Comparison of ENCODE assay signal across 1 cellular context in the genomic region with DNA sequence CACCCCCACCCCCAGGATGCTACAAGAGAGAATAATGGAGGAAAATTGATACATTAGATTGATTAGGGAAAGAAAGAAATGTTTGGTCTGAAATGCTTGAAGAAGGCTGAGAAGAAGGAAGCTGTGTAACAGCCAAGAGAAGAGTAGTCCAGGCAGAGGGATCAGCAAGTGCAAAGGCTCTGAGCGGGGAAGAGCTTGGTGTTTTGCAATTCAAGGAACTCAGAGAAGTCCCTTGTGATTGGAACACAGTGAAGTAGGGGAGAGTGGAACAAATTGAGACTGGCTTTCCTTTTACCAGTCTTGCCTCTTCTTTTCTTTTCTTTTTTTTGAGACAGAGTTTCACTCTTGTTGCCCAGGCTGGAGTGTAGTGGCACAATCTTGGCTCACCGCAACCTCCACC.
TF ChIP-seq lines count a peak whose summit lies in the region.

No MANE protein-coding gene starts in this region.

TF ChIP-seq in GM12878, 131 proteins besides CTCF, POLR2A, EP300 and RAD21 (continued from another document):
- TF ChIP-seq RCOR1 (conservative IDR thresholded peaks at IDR 0.05; ENCODE audit: low read depth, low read length), result no peak
- TF ChIP-seq JUND (IDR thresholded peaks at IDR 0.05; ENCODE audit: low read depth, low read length), result no peak
- TF ChIP-seq ZBED1 (IDR thresholded peaks at IDR 0.05; ENCODE audit: borderline replicate concordance), result no peak
- no peak for TF ChIP-seq MYB (IDR thresholded peaks at IDR 0.05; ENCODE audit: borderline replicate concordance, low read depth, low read length)
